ENCODE assay signal across 18 cellular contexts in the genomic region with DNA sequence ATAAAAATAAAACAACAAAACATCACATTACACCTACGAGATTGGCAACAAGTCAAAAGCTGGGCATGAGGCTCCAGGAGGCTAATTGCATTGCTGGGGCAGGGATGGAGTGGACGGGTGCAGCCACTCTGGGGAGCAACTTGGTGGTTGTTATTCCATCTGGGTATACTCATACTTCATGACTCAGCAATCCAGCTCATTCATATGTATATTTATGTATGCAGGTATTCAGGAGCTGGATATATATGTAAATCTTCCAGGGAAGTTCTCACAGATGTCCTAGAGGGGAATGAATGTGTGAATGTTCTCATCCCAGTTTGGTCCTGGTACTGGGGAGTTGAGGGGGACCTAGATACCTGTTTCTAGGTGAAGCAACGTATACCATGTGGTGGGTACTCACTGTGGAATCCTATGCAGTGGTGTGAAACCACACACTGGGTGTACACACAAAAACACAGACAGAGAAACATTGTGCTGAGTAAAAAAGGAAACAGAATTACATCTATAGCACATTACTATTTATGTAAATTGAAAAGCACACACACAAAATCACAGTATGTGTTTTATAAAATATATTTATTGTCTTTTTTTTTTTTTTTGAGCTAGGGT.
DNase-seq lines count a peak whose midpoint lies in the region; ATAC-seq, FAIRE-seq and TF ChIP-seq lines count a peak whose summit lies in the region.
"Had no signal": no experiment of that assay in that cellular context is flagged by ENCODE, and none has a peak within 500 bp of the region (broad histone marks: within the 10 kb centered on the region; RNA-seq: fewer than 3 reads in every experiment).

No MANE protein-coding gene starts in this region.

- no peak overlapping the region; a peak in 1 of 4 replicates for H4K8ac ChIP-seq in IMR-90 (ENCODE audit: low read depth in 2 of 2, low read length in 2 of 2)

- BruUV-seq in IMR-90 (replicated peaks; lab: Mats Ljungman, UMichigan), result no TSS peak

- H3K4me1 ChIP-seq in IMR-90 (ENCODE audit: control insufficient read depth, insufficient read depth, low read length), result peaks cover 2% of the 10 kb centered on the region
- H3K4me1 ChIP-seq: right atrium auricular region had no signal

- no peak for TF ChIP-seq POLR2A in IMR-90 (IDR thresholded peaks at IDR 0.05; ENCODE audit: low read depth, low read length)

- H3K36me3 Mint-ChIP-seq in activated CD8-positive, alpha-beta T cell treated with anti-CD3 and anti-CD28 coated beads, Interleukin-2, amount 10 ng/mL, durations not matched to agents 7 days and 5 days (ENCODE audit: low read depth), result no peaks in the 10 kb centered on the region
- H3K36me3 Mint-ChIP-seq: activated CD8-positive, alpha-beta memory T cell treated with anti-CD3 and anti-CD28 coated beads, Interleukin-2, amount 10 ng/mL, durations not matched to agents 7 days and 5 days; memory B cell had no signal

- H3K4me1 Mint-ChIP-seq in activated CD8-positive, alpha-beta T cell treated with anti-CD3 and anti-CD28 coated beads, Interleukin-2, amount 10 ng/mL, durations not matched to agents 7 days and 5 days (ENCODE audit: low read depth), result peaks cover 23% of the 10 kb centered on the region
- H3K4me1 Mint-ChIP-seq: activated B cell treated with CpG ODN at 0.5 μM for 24 hours, memory B cell, neural crest cell had no signal

- H2AK9ac ChIP-seq in IMR-90 (replicated peaks; ENCODE audit: low read depth, low read length, poor library complexity), result no peak overlapping the region

- H3K4me3 Mint-ChIP-seq in activated CD8-positive, alpha-beta T cell treated with anti-CD3 and anti-CD28 coated beads, Interleukin-2, amount 10 ng/mL, durations not matched to agents 7 days and 5 days, result no peak overlapping the region
- H3K4me3 Mint-ChIP-seq: activated B cell treated with CpG ODN at 0.5 μM for 24 hours; activated CD8-positive, alpha-beta memory T cell treated with anti-CD3 and anti-CD28 coated beads, Interleukin-2, amount 10 ng/mL, durations not matched to agents 7 days and 5 days; memory B cell; neural crest cell had no signal

- H2BK120ac ChIP-seq in IMR-90 (ENCODE audit: low read depth, low read length), result no peak overlapping the region

- H3K18ac ChIP-seq in IMR-90 (ENCODE audit: low read depth, low read length), result peak overlapping the region; percentile 72

- WGBS in IMR-90 (ENCODE audit: extremely low coverage in 2 of 2, insufficient read length in 1 of 2), 2 experiments, result no CpG with 5 or more reads among the region's 3 CpGs

- POLR2A ChIA-PET in IMR-90 (lab: Charles Lee; ENCODE audit: unreplicated experiment), result no interaction called here
- POLR2A ChIA-PET in activated CD8-positive, alpha-beta T cell treated with anti-CD3 and anti-CD28 coated beads, Interleukin-2, amount 10 ng/mL, durations not matched to agents 7 days and 5 days (lab: Charles Lee), result no interaction called here

- in situ Hi-C loops in IMR-90 (cut with MboI; ENCODE audit: low sequenced_read_pairs), result no loop called here

- no peak overlapping the region for H4K91ac ChIP-seq in IMR-90 (ENCODE audit: insufficient read depth, low read depth, low read length)

- intact Hi-C loops in IMR-90 (cut with micrococcal nuclease), result no loop called here

- H3K27me3 ChIP-seq in IMR-90 (ENCODE audit: control insufficient read depth, insufficient read depth, low read length) (no peaks in the 10 kb centered on the region), bronchial epithelial cell (ENCODE audit: control insufficient read depth, insufficient read depth, low read length) (peaks cover 3% of the 10 kb centered on the region)
- H3K27me3 ChIP-seq: BLaER1 treated with 17β-estradiol and CSF1 and Interleukin-3, amounts not matched to agents 10 nM and 100 nM; dorsolateral prefrontal cortex; right atrium auricular region; suprapubic skin had no signal

- no peak overlapping the region for H3K9ac ChIP-seq in IMR-90 (ENCODE audit: low read depth, low read length)

- H3K4me3 ChIP-seq in IMR-90 (ENCODE audit: insufficient read depth, low read depth, low read length), result no peak overlapping the region
- no peak overlapping the region for H3K4me3 ChIP-seq in bronchial epithelial cell (ENCODE audit: low read depth, low read length)
- H3K4me3 ChIP-seq: BLaER1 treated with 17β-estradiol and CSF1 and Interleukin-3, amounts not matched to agents 10 nM and 100 nM; dorsolateral prefrontal cortex; right atrium auricular region; suprapubic skin had no signal

- CTCF ChIA-PET in IMR-90 (lab: Yijun Ruan, JAX), result interaction anchor here (0.6 to 0.8 kb wide), 2 partner anchors 106 to 1013 kb away, joined by 3 read pairs; no protein-coding TSS in a partner anchor
- CTCF ChIA-PET in activated CD8-positive, alpha-beta T cell treated with anti-CD3 and anti-CD28 coated beads, Interleukin-2, amount 10 ng/mL, durations not matched to agents 7 days and 5 days (lab: Charles Lee), result no interaction called here

- no peaks in the 10 kb centered on the region for H4K20me1 ChIP-seq in IMR-90 (ENCODE audit: insufficient read depth, low read length)
- H4K20me1 ChIP-seq: BLaER1 treated with 17β-estradiol and CSF1 and Interleukin-3, amounts not matched to agents 10 nM and 100 nM had no signal

- H2AK5ac ChIP-seq in IMR-90 (ENCODE audit: low read depth, low read length), result no peak overlapping the region

- DNase-seq in ELR (ENCODE audit: low read depth) (peak; percentile 51), IMR-90 (peak; percentile 64), bronchial epithelial cell (ENCODE audit: low read depth) (peak; percentile 87), iPS-NIHi7 (ENCODE audit: extremely low spot score) (peak; percentile 45)
- no peak for DNase-seq in activated CD8-positive, alpha-beta T cell treated with anti-CD3 and anti-CD28 coated beads, Interleukin-2, amount 10 ng/mL, durations not matched to agents 7 days and 5 days
- DNase-seq: activated B cell treated with CpG ODN at 0.5 μM for 24 hours; activated CD8-positive, alpha-beta memory T cell treated with anti-CD3 and anti-CD28 coated beads, Interleukin-2, amount 10 ng/mL, durations not matched to agents 7 days and 5 days; activated gamma-delta T cell; dorsolateral prefrontal cortex; NCI-H1092; NCI-H82 had no signal

- dilution Hi-C loops in IMR-90 (cut with HindIII; ENCODE audit: low sequenced_read_pairs, unreplicated experiment), result no loop called here

- H3K56ac ChIP-seq in IMR-90 (ENCODE audit: extremely low read depth, insufficient read depth, low read length), result no peak overlapping the region

- no peak overlapping the region; the same call in 2 of the 3 replicates for H2BK15ac ChIP-seq in IMR-90 (ENCODE audit: low read depth, low read length)

- no peak overlapping the region for H3K23ac ChIP-seq in IMR-90 (ENCODE audit: low read depth, low read length)

- no peak for FAIRE-seq in bronchial epithelial cell (lab: Jason Lieb, UNC)

- no peaks in the 10 kb centered on the region for H3K36me3 ChIP-seq in IMR-90 (ENCODE audit: control insufficient read depth, insufficient read depth, low read length)
- no peaks in the 10 kb centered on the region for H3K36me3 ChIP-seq in bronchial epithelial cell (ENCODE audit: control insufficient read depth, insufficient read depth, low read length)
- H3K36me3 ChIP-seq: BLaER1 treated with 17β-estradiol and CSF1 and Interleukin-3, amounts not matched to agents 10 nM and 100 nM; right atrium auricular region; suprapubic skin had no signal

- H3K79me1 ChIP-seq in IMR-90 (ENCODE audit: low read depth in 1 of 2, low read length in 2 of 2), result no peaks in the 10 kb centered on the region

- H3K9me1 ChIP-seq in IMR-90 (ENCODE audit: insufficient read depth, low read length), result no peaks in the 10 kb centered on the region

- H3K9me3 ChIP-seq in IMR-90 (ENCODE audit: control insufficient read depth, insufficient read depth, low read length), result no peaks in the 10 kb centered on the region
- H3K9me3 ChIP-seq: BLaER1 treated with 17β-estradiol and CSF1 and Interleukin-3, amounts not matched to agents 10 nM and 100 nM; right atrium auricular region; suprapubic skin had no signal

- no peak overlapping the region for H2BK5ac ChIP-seq in IMR-90 (ENCODE audit: low read depth, low read length, poor library complexity, severe bottlenecking)

- H3K27me3 Mint-ChIP-seq in activated CD8-positive, alpha-beta T cell treated with anti-CD3 and anti-CD28 coated beads, Interleukin-2, amount 10 ng/mL, durations not matched to agents 7 days and 5 days (ENCODE audit: low read depth), result peaks cover 18% of the 10 kb centered on the region
- H3K27me3 Mint-ChIP-seq: memory B cell had no signal

- H3K4ac ChIP-seq in IMR-90 (ENCODE audit: low read depth, low read length), result no peak overlapping the region

- H3K27ac Mint-ChIP-seq in activated CD8-positive, alpha-beta T cell treated with anti-CD3 and anti-CD28 coated beads, Interleukin-2, amount 10 ng/mL, durations not matched to agents 7 days and 5 days, result no peak overlapping the region
- H3K27ac Mint-ChIP-seq: activated B cell treated with CpG ODN at 0.5 μM for 24 hours; activated CD8-positive, alpha-beta memory T cell treated with anti-CD3 and anti-CD28 coated beads, Interleukin-2, amount 10 ng/mL, durations not matched to agents 7 days and 5 days; memory B cell had no signal

- H3K27ac ChIP-seq in IMR-90 (ENCODE audit: insufficient read depth, low read length), result no peak overlapping the region
- H3K27ac ChIP-seq: dorsolateral prefrontal cortex, right atrium auricular region, suprapubic skin had no signal

- TF ChIP-seq RAD21 in IMR-90 (IDR thresholded peaks at IDR 0.05; ENCODE audit: low read length), result no peak

- ATAC-seq in IMR-90 (ENCODE audit: low read depth), result peak; percentile 73
- no peak for ATAC-seq in HG02623 (IDR thresholded peaks at IDR 0.05; ENCODE audit: unreplicated experiment)
- no peak for ATAC-seq in HG03045 (IDR thresholded peaks at IDR 0.05; ENCODE audit: unreplicated experiment)
- no peak for ATAC-seq in activated CD8-positive, alpha-beta T cell treated with anti-CD3 and anti-CD28 coated beads, Interleukin-2, amount 10 ng/mL, durations not matched to agents 7 days and 5 days

- H2BK20ac ChIP-seq in IMR-90 (ENCODE audit: low read depth, low read length), result no peak overlapping the region

- H3K9me3 Mint-ChIP-seq in activated CD8-positive, alpha-beta T cell treated with anti-CD3 and anti-CD28 coated beads, Interleukin-2, amount 10 ng/mL, durations not matched to agents 7 days and 5 days (ENCODE audit: insufficient read depth), result no peaks in the 10 kb centered on the region
- H3K9me3 Mint-ChIP-seq: activated B cell treated with CpG ODN at 0.5 μM for 24 hours, memory B cell, neural crest cell had no signal

- H3K4me2 ChIP-seq in IMR-90 (ENCODE audit: low read depth, low read length), result no peak overlapping the region

- TF ChIP-seq CTCF in IMR-90 (conservative IDR thresholded peaks at IDR 0.05; ENCODE audit: low read depth, low read length) (no peak), bronchial epithelial cell (IDR thresholded peaks at IDR 0.05; ENCODE audit: insufficient read depth, low read length, severe bottlenecking) (no peak)

- no peak overlapping the region for H3K14ac ChIP-seq in IMR-90 (replicated peaks; ENCODE audit: low read depth, low read length)

- H4K5ac ChIP-seq in IMR-90 (ENCODE audit: low read depth, low read length), result 0 out of 2 replicates have a peak overlapping the region, but pooled peaks have one; percentile 25

- no peak overlapping the region for H2AFZ ChIP-seq in IMR-90 (replicated peaks; ENCODE audit: low read length, poor library complexity)

TF ChIP-seq in IMR-90, 13 proteins besides CTCF, POLR2A, EP300 and RAD21 (continues in another document):
- TF ChIP-seq MAFK (IDR thresholded peaks at IDR 0.05; ENCODE audit: low read depth, low read length) (peak; percentile 83), NFE2L2 (IDR thresholded peaks at IDR 0.05; ENCODE audit: low read depth, low read length) (peak; percentile 82)
